In the genomic region with DNA sequence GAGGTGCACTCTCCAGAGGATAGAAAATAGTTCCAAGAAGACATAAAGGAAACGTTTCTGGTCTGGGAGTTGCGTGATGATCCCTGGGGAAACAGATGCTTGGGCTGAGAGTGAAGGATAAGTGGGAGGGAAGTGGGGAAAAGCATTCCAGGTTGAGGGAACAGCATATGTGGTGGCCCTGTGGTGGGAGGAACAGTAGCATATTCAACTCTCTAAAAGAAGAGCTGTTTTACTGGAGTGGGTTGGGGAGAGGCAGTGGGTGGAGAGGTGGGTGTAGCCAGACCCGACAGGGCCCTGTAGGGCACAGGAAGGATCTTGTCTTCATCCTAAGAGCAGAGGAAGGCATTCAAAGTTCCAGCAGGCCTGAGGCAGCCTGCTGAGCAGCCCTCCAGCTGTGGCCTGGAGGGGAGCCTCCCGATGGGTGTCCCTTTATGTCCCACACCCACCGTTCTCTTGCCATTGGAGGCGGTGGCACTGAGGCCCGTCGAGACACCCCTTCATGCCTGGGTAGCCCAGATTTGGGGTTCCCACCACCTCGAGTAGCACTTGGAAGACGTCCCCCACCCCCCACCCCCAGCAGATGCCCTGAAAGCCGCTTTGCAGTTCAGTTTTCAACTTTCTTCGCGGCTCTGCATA, we compare ENCODE assay signal across 9 cellular contexts.
"Had no signal": no experiment of that assay in that cellular context is flagged by ENCODE, and none has a peak within 500 bp of the region (broad histone marks: within the 10 kb centered on the region; RNA-seq: fewer than 3 reads in every experiment).

No MANE protein-coding gene starts in this region.

- H3K4me3 ChIP-seq: GM23338 had no signal

- H3K36me3 Mint-ChIP-seq: IgD-negative memory B cell had no signal

- H3K4me1 Mint-ChIP-seq: H9, IgD-negative memory B cell had no signal

- FAIRE-seq: H1, H54, HepG2 had no signal

- H3K27ac Mint-ChIP-seq: GM23338, H9, HFFc6, IgD-negative memory B cell had no signal

- ATAC-seq: GM23338, HepG2 had no signal

- H3K9me3 Mint-ChIP-seq: GM23338, H9, HFFc6, IgD-negative memory B cell had no signal

- H3K27ac ChIP-seq: HL-60 had no signal

- DNase-seq: H9, HCEC 1CT, HFFc6 had no signal

- H3K4me3 Mint-ChIP-seq: GM23338, H9, HFFc6 had no signal
